Comparison of ENCODE assay signal across 11 cellular contexts in genomic region chr2:69917854-69918253, GRCh38. TPM values are rescaled to one million over a fixed set of nuclear protein-coding genes. Genes with fewer than 3 reads are reported as not detected.
DNase-seq lines count a peak whose midpoint lies in the region; ATAC-seq and TF ChIP-seq lines count a peak whose summit lies in the region.
"Had no signal": no experiment of that assay in that cellular context is flagged by ENCODE, and none has a peak within 500 bp of the region (broad histone marks: within the 10 kb centered on the region; RNA-seq: fewer than 3 reads in every experiment).

No MANE protein-coding gene starts in this region.

- H3F3A ChIP-seq in SU-DHL-6 (ENCODE audit: insufficient read depth): peaks cover 25% of the 10 kb centered on the region
- no peaks in the 10 kb centered on the region for H3F3A ChIP-seq in smooth muscle cell (ENCODE audit: low read depth)

- peaks cover 0 to 18% of the 10 kb centered on the region in 2 experiments; a peak in 3 of 4 replicates for H3K4me1 ChIP-seq in HCT116 (ENCODE audit: control insufficient read depth in 1 of 2, insufficient read depth in 2 of 2, low read length in 2 of 2)
- H3K4me1 ChIP-seq in smooth muscle cell (ENCODE audit: low read depth): peaks cover 14% of the 10 kb centered on the region

- TF ChIP-seq POLR2A in HCT116 (IDR thresholded peaks at IDR 0.05; ENCODE audit: borderline replicate concordance, extremely low read depth, insufficient read depth, insufficient read length): no peak

- TF ChIP-seq RAD21 in HCT116 (IDR thresholded peaks at IDR 0.05; ENCODE audit: low read depth): no peak

- H3K9me3 ChIP-seq in HCT116 (ENCODE audit: control insufficient read depth in 1 of 2, insufficient read depth in 1 of 2, low read depth in 1 of 2, low read length in 2 of 2) (no peaks in the 10 kb centered on the region), SU-DHL-6 (ENCODE audit: insufficient read depth, low read length) (no peaks in the 10 kb centered on the region), smooth muscle cell (replicated peaks; ENCODE audit: low read depth) (no peaks in the 10 kb centered on the region)

- H3K4me2 ChIP-seq in HCT116 (ENCODE audit: low read length) (no peak overlapping the region), SU-DHL-6 (ENCODE audit: low read depth, low read length, poor library complexity, severe bottlenecking) (peak overlapping the region; percentile 36), smooth muscle cell (no peak overlapping the region)

- RAD21 ChIA-PET in HCT116 (lab: Charles Lee; ENCODE audit: low non-redundant PET in 1 of 2, low total read pairs in 2 of 2, uncharacterized antibody in 2 of 2, unreplicated experiment in 2 of 2): no interaction called here

- WGBS in smooth muscle cell (ENCODE audit: low lambda C conversion rate): 64% methylated on average over 3 of the region's 3 CpGs

- H3K4me3 ChIP-seq in HCT116 (replicated peaks in 1 of 2; ENCODE audit: low read depth in 1 of 2, low read length in 2 of 2) (no peak overlapping the region), SU-DHL-6 (ENCODE audit: insufficient read depth, low read length, poor library complexity, severe bottlenecking) (no peak overlapping the region), fibroblast of pulmonary artery (replicated peaks; ENCODE audit: low read depth, low read length) (peak overlapping the region; percentile 21), smooth muscle cell (peak overlapping the region; percentile 5)

- CTCF ChIA-PET in HCT116 (lab: Charles Lee): no interaction called here

- H3K9ac ChIP-seq in HCT116 (ENCODE audit: low read length) (no peak overlapping the region), SU-DHL-6 (ENCODE audit: low read length) (no peak overlapping the region), smooth muscle cell (ENCODE audit: low read depth) (no peak overlapping the region)

- BruUV-seq in HCT116 (replicated peaks; lab: Mats Ljungman, UMichigan): no TSS peak

- DNase-seq in HCT116 (ENCODE audit: low read depth, low spot score) (peak; percentile 10), fibroblast of pulmonary artery (ENCODE audit: low read depth) (peak; percentile 94), smooth muscle cell (lab: John Stamatoyannopoulos, UW; ENCODE audit: unreplicated experiment) (no peak), NCI-H1436 (lab: John Stamatoyannopoulos, UW) (no peak), NCI-H82 (lab: John Stamatoyannopoulos, UW) (no peak), NCI-H2171 (lab: John Stamatoyannopoulos, UW) (no peak), putamen (ENCODE audit: low spot score) (no peak)
- DNase-seq: activated T-cell treated with anti-CD3 and anti-CD28 coated beads, Interleukin-2, amount 50 U/mL, for 24 hours; NCI-H1694 treated with DMSO at 0.1 percent for 48 hours had no signal

- H2AFZ ChIP-seq in HCT116 (ENCODE audit: low read depth, low read length, poor library complexity, severe bottlenecking) (no peak overlapping the region), SU-DHL-6 (ENCODE audit: low read depth, low read length, severe bottlenecking) (no peak overlapping the region), smooth muscle cell (ENCODE audit: low read depth) (no peak overlapping the region)

- TF ChIP-seq CTCF in HCT116 (IDR thresholded peaks at IDR 0.05 in 2 of 3, conservative IDR thresholded peaks at IDR 0.05 in 1 of 3; ENCODE audit: borderline replicate concordance in 1 of 3, insufficient read depth in 1 of 3, low read depth in 2 of 3, low read length in 2 of 3): no peak
- no peak for TF ChIP-seq CTCF in SU-DHL-6 (IDR thresholded peaks at IDR 0.05; ENCODE audit: insufficient read depth, low read length, poor library complexity, severe bottlenecking)
- no peak for TF ChIP-seq CTCF in fibroblast of pulmonary artery (IDR thresholded peaks at IDR 0.05; ENCODE audit: low read length, missing control alignments)
- no peak for TF ChIP-seq CTCF in smooth muscle cell (IDR thresholded peaks at IDR 0.05; ENCODE audit: borderline replicate concordance, insufficient read depth, poor library complexity, severe bottlenecking)

- H3K27me3 ChIP-seq in HCT116 (ENCODE audit: insufficient read depth, low read length) (no peaks in the 10 kb centered on the region), SU-DHL-6 (ENCODE audit: low read length) (no peaks in the 10 kb centered on the region), smooth muscle cell (ENCODE audit: low read depth) (no peaks in the 10 kb centered on the region)

- H3K9me2 ChIP-seq in HCT116 (ENCODE audit: insufficient read depth) (no peaks in the 10 kb centered on the region), SU-DHL-6 (replicated peaks; ENCODE audit: insufficient read depth, low read length) (no peaks in the 10 kb centered on the region)

- ATAC-seq in HCT116: no peak
- ATAC-seq: stimulated activated memory B cell treated with anti-CD40 and anti-IgM and Interleukin-4, amounts not matched to agents 10 μg/mL and 1 μg/mL and 100 μg/mL, for 72 hours had no signal

- H3K79me2 ChIP-seq in HCT116 (ENCODE audit: insufficient read depth, low read length): no peaks in the 10 kb centered on the region
- H3K79me2 ChIP-seq in SU-DHL-6 (ENCODE audit: insufficient read depth, low read length): no peaks in the 10 kb centered on the region
- peaks cover 21% of the 10 kb centered on the region for H3K79me2 ChIP-seq in smooth muscle cell (ENCODE audit: low read depth)

- no peak overlapping the region for H3K27ac ChIP-seq in HCT116 (ENCODE audit: low read depth, low read length)
- H3K27ac ChIP-seq in SU-DHL-6 (ENCODE audit: low read depth, low read length): no peak overlapping the region
- H3K27ac ChIP-seq in smooth muscle cell (ENCODE audit: low read depth): peak overlapping the region; percentile 57

- POLR2A ChIA-PET in HCT116 (lab: Charles Lee): no interaction called here

- intact Hi-C loops in HCT116 (cut with micrococcal nuclease): no loop called here

- H3K36me3 ChIP-seq in HCT116 (ENCODE audit: control insufficient read depth in 1 of 2, insufficient read depth in 2 of 2, low read length in 2 of 2) (no peaks in the 10 kb centered on the region), SU-DHL-6 (ENCODE audit: low read length) (no peaks in the 10 kb centered on the region; the same call in 1 of the 2 replicates), smooth muscle cell (ENCODE audit: low read depth) (peaks cover 8% of the 10 kb centered on the region)

- H4K20me1 ChIP-seq in HCT116 (ENCODE audit: insufficient read depth): no peaks in the 10 kb centered on the region
- no peaks in the 10 kb centered on the region for H4K20me1 ChIP-seq in SU-DHL-6 (ENCODE audit: low read depth, low read length)
- no peaks in the 10 kb centered on the region for H4K20me1 ChIP-seq in smooth muscle cell (ENCODE audit: low read depth)

TF ChIP-seq in HCT116, 20 proteins besides CTCF, POLR2A, EP300 and RAD21:
- TF ChIP-seq CEBPB (IDR thresholded peaks at IDR 0.05; ENCODE audit: low read depth): peak; percentile 44; the same call in 1 of the 2 replicates
- peak; percentile 40; the same call in 1 of the 2 replicates for TF ChIP-seq SRF (IDR thresholded peaks at IDR 0.05; ENCODE audit: low read depth)
- TF ChIP-seq ELF1 (IDR thresholded peaks at IDR 0.05; ENCODE audit: borderline replicate concordance, low read depth): no peak

RNA-seq across cellular contexts. Expression of gene MXD1, which starts 2.9 kb away (rescaled TPM):
- 10.3 TPM for total RNA-seq in HCT116 (2021; ENCODE audit: unreplicated experiment)
- 4.8 and 10.4 TPM in 2 replicates for polyA plus RNA-seq in HCT116 (2012)
- total RNA-seq in smooth muscle cell: 7.9 and 10.0 TPM in 2 replicates
- polyA plus RNA-seq in smooth muscle cell: 10.2 and 10.9 TPM in 2 replicates

RNA-seq across cellular contexts. Expression of gene SNRNP27, which starts 24.1 kb away (rescaled TPM):
- total RNA-seq in HCT116 (2021; ENCODE audit: unreplicated experiment) (44.4 TPM), smooth muscle cell (82.7 and 97.8 TPM in 2 replicates)
- 25.6 and 27.5 TPM in 2 replicates for polyA plus RNA-seq in HCT116 (2012)
- polyA plus RNA-seq in smooth muscle cell: 67.9 and 81.8 TPM in 2 replicates

RNA-seq across cellular contexts. Expression of gene ASPRV1, which starts 43.6 kb away (rescaled TPM):
- total RNA-seq in HCT116 (2021; ENCODE audit: unreplicated experiment) (1.1 TPM), smooth muscle cell (4.3 and 4.4 TPM in 2 replicates)
- 0.39 and 0.44 TPM in 2 replicates for polyA plus RNA-seq in HCT116 (2012)
- 0.80 and 1.6 TPM in 2 replicates for polyA plus RNA-seq in smooth muscle cell

Comparison
In these comparisons a context has a peak if more than half of its experiments do, and no peak if none do; other contexts are left out.
1. DNase-seq: peak in HCT116 (single experiment) and fibroblast of pulmonary artery (single experiment); none in smooth muscle cell (single experiment), NCI-H1436 (single experiment), NCI-H82 (single experiment), NCI-H2171 (single experiment) and putamen (single experiment).
2. H3K4me3 ChIP-seq: peak in fibroblast of pulmonary artery (single experiment) and smooth muscle cell (single experiment); none in HCT116 (0 of 2) and SU-DHL-6 (single experiment).